In the genomic region with DNA sequence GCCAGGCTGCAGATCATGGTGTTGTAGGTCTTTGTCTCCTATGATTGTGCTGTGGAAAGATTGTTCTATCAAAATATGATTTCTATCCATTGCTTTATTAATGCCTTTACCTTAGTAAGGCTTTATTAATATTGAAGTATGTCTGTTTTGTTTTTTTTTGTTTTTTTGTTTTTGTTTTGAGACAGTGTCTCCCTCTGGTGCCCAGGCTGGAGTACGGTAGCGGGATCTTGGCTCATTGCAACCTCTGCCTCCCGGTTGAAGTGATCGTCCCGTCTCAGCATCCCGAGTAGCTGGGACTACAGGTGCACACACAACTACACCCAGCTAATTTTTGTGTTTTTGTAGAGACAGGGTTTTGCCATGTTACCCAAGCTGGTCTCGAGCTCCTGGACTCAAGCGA, we compare ENCODE assay signal across 1 cellular context.
TF ChIP-seq lines count a peak whose summit lies in the region.

No MANE protein-coding gene starts in this region.

TF ChIP-seq in GM23338, 12 proteins besides CTCF, POLR2A, EP300 and RAD21:
- no peak for TF ChIP-seq ZNF462 (CRISPR knock-in tag; IDR thresholded peaks at IDR 0.05)
- TF ChIP-seq JUNB (IDR thresholded peaks at IDR 0.05; ENCODE audit: unreplicated experiment) = no peak
- no peak for TF ChIP-seq STAT1 (IDR thresholded peaks at IDR 0.05; ENCODE audit: unreplicated experiment)
- TF ChIP-seq CREB1 (CRISPR knock-in tag; IDR thresholded peaks at IDR 0.05; ENCODE audit: low read depth) = no peak
- TF ChIP-seq EZH2 (IDR thresholded peaks at IDR 0.05; ENCODE audit: low read depth, unreplicated experiment) = no peak
- no peak for TF ChIP-seq POLR2AphosphoS5 (IDR thresholded peaks at IDR 0.05; ENCODE audit: low read depth)
- no peak for TF ChIP-seq EZH2phosphoT487 (IDR thresholded peaks at IDR 0.05; ENCODE audit: unreplicated experiment)
- TF ChIP-seq ZNF114 (CRISPR knock-in tag; IDR thresholded peaks at IDR 0.05) = no peak
- TF ChIP-seq NANOG (IDR thresholded peaks at IDR 0.05; ENCODE audit: borderline replicate concordance) = no peak
- TF ChIP-seq, protein P1, sequence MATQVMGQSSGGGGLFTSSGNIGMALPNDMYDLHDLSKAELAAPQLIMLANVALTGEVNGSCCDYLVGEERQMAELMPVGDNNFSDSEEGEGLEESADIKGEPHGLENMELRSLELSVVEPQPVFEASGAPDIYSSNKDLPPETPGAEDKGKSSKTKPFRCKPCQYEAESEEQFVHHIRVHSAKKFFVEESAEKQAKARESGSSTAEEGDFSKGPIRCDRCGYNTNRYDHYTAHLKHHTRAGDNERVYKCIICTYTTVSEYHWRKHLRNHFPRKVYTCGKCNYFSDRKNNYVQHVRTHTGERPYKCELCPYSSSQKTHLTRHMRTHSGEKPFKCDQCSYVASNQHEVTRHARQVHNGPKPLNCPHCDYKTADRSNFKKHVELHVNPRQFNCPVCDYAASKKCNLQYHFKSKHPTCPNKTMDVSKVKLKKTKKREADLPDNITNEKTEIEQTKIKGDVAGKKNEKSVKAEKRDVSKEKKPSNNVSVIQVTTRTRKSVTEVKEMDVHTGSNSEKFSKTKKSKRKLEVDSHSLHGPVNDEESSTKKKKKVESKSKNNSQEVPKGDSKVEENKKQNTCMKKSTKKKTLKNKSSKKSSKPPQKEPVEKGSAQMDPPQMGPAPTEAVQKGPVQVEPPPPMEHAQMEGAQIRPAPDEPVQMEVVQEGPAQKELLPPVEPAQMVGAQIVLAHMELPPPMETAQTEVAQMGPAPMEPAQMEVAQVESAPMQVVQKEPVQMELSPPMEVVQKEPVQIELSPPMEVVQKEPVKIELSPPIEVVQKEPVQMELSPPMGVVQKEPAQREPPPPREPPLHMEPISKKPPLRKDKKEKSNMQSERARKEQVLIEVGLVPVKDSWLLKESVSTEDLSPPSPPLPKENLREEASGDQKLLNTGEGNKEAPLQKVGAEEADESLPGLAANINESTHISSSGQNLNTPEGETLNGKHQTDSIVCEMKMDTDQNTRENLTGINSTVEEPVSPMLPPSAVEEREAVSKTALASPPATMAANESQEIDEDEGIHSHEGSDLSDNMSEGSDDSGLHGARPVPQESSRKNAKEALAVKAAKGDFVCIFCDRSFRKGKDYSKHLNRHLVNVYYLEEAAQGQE (IDR thresholded peaks at IDR 0.05; ENCODE audit: unreplicated experiment) = no peak
- TF ChIP-seq, protein P2, sequence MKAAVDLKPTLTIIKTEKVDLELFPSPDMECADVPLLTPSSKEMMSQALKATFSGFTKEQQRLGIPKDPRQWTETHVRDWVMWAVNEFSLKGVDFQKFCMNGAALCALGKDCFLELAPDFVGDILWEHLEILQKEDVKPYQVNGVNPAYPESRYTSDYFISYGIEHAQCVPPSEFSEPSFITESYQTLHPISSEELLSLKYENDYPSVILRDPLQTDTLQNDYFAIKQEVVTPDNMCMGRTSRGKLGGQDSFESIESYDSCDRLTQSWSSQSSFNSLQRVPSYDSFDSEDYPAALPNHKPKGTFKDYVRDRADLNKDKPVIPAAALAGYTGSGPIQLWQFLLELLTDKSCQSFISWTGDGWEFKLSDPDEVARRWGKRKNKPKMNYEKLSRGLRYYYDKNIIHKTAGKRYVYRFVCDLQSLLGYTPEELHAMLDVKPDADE (IDR thresholded peaks at IDR 0.05) = no peak
- TF ChIP-seq ZNF331 (CRISPR knock-in tag; IDR thresholded peaks at IDR 0.05; ENCODE audit: low read depth) = no peak
